In the genomic region with DNA sequence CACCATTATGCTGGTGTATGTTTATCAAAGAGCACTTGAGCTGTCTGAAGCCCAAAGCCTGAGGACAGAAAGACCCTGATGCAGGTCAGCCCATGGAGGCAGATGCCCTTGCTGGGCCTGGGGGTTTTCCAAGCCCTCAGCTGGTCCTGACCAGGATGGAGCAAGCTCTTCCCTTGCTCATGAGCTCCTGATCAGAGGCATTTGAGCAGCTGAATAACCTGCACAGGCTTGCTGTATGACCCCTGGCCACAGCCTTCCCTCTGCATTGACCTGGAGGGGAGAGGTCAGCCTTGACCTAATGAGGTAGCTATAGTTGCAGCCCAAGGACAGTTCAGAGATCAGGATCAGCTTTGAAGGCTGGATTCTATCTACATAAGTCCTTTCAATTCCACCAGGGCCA, we compare ENCODE assay signal across 19 cellular contexts. TPM values are rescaled to one million over a fixed set of nuclear protein-coding genes. Genes with fewer than 3 reads are reported as not detected.
DNase-seq lines count a peak whose midpoint lies in the region; ATAC-seq and TF ChIP-seq lines count a peak whose summit lies in the region.
"Had no signal": no experiment of that assay in that cellular context is flagged by ENCODE, and none has a peak within 500 bp of the region (broad histone marks: within the 10 kb centered on the region; RNA-seq: fewer than 3 reads in every experiment).

No MANE protein-coding gene starts in this region.

- H3K27ac Mint-ChIP-seq in activated naive CD4-positive, alpha-beta T cell treated with anti-CD3 and anti-CD28 coated beads, Interleukin-2, amount 10 ng/mL, durations not matched to agents 7 days and 5 days: no peak overlapping the region
- no peak overlapping the region for H3K27ac Mint-ChIP-seq in activated B cell treated with CpG ODN at 0.5 μM for 24 hours
- H3K27ac Mint-ChIP-seq: immature natural killer cell, T-helper 17 cell had no signal

- DNase-seq in activated naive CD4-positive, alpha-beta T cell treated with anti-CD3 and anti-CD28 coated beads, Interleukin-2, amount 10 ng/mL, durations not matched to agents 7 days and 5 days: peak; percentile 6
- DNase-seq in activated naive CD4-positive, alpha-beta T cell treated with Interleukin-2 at 50 U/mL for 16 hours: no peak
- peak; percentile 7 for DNase-seq in activated B cell treated with CpG ODN at 0.5 μM for 24 hours
- peak; percentile 19 for DNase-seq in left lobe of liver (ENCODE audit: low spot score)
- peak; percentile 14 for DNase-seq in stimulated activated CD8-positive, alpha-beta memory T cell treated with anti-CD3 and anti-CD28 coated beads, Interleukin-4, amount 100 ng/mL, for 48 hours
- DNase-seq in effector CD4-positive, alpha-beta T cell: no peak
- DNase-seq: activated naive CD4-positive, alpha-beta T cell; DMS153; immature natural killer cell; NCI-H1694; NCI-H2227 treated with DMSO at 0.1 percent for 48 hours; PC-9; small intestine had no signal

- no peak for TF ChIP-seq CTCF in activated B cell treated with CpG ODN at 0.5 μM for 24 hours (IDR thresholded peaks at IDR 0.05)

- H3K4me3 Mint-ChIP-seq in activated naive CD4-positive, alpha-beta T cell treated with anti-CD3 and anti-CD28 coated beads, Interleukin-2, amount 10 ng/mL, durations not matched to agents 7 days and 5 days: no peak overlapping the region
- H3K4me3 Mint-ChIP-seq in activated B cell treated with CpG ODN at 0.5 μM for 24 hours: no peak overlapping the region
- H3K4me3 Mint-ChIP-seq: immature natural killer cell, T-helper 17 cell had no signal

- peaks cover 6% of the 10 kb centered on the region for H3K9me3 Mint-ChIP-seq in activated naive CD4-positive, alpha-beta T cell treated with anti-CD3 and anti-CD28 coated beads, Interleukin-2, amount 10 ng/mL, durations not matched to agents 7 days and 5 days
- no peaks in the 10 kb centered on the region for H3K9me3 Mint-ChIP-seq in activated B cell treated with CpG ODN at 0.5 μM for 24 hours
- H3K9me3 Mint-ChIP-seq: immature natural killer cell had no signal

- no peaks in the 10 kb centered on the region for H3K36me3 Mint-ChIP-seq in activated naive CD4-positive, alpha-beta T cell treated with anti-CD3 and anti-CD28 coated beads, Interleukin-2, amount 10 ng/mL, durations not matched to agents 7 days and 5 days
- no peaks in the 10 kb centered on the region for H3K36me3 Mint-ChIP-seq in activated B cell treated with CpG ODN at 0.5 μM for 24 hours (ENCODE audit: low read depth)
- H3K36me3 Mint-ChIP-seq: immature natural killer cell had no signal

- no peaks in the 10 kb centered on the region for H3K27me3 Mint-ChIP-seq in activated naive CD4-positive, alpha-beta T cell treated with anti-CD3 and anti-CD28 coated beads, Interleukin-2, amount 10 ng/mL, durations not matched to agents 7 days and 5 days
- H3K27me3 Mint-ChIP-seq in activated B cell treated with CpG ODN at 0.5 μM for 24 hours: peaks cover 2% of the 10 kb centered on the region

- ATAC-seq in activated B cell treated with CpG ODN at 0.5 μM for 24 hours (ENCODE audit: low read depth) (no peak), left lobe of liver (no peak), GM21515 (IDR thresholded peaks at IDR 0.05; ENCODE audit: unreplicated experiment) (no peak), HG03108 (IDR thresholded peaks at IDR 0.05; ENCODE audit: unreplicated experiment) (no peak)
- ATAC-seq: K562, lower lobe of right lung, T-helper 17 cell had no signal

- CTCF ChIA-PET in activated naive CD4-positive, alpha-beta T cell treated with anti-CD3 and anti-CD28 coated beads, Interleukin-2, amount 10 ng/mL, durations not matched to agents 7 days and 5 days (lab: Charles Lee): interaction anchor here (1.5 kb wide), 1 partner anchor 14 kb away, joined by 4 read pairs; no protein-coding TSS in a partner anchor
- CTCF ChIA-PET in activated B cell treated with CpG ODN at 0.5 μM for 24 hours (lab: Charles Lee): no interaction called here

- POLR2A ChIA-PET in activated B cell treated with CpG ODN at 0.5 μM for 24 hours (lab: Charles Lee): no interaction called here

- H3K4me1 Mint-ChIP-seq in activated naive CD4-positive, alpha-beta T cell treated with anti-CD3 and anti-CD28 coated beads, Interleukin-2, amount 10 ng/mL, durations not matched to agents 7 days and 5 days: no peaks in the 10 kb centered on the region
- H3K4me1 Mint-ChIP-seq in activated B cell treated with CpG ODN at 0.5 μM for 24 hours: no peaks in the 10 kb centered on the region
- H3K4me1 Mint-ChIP-seq: immature natural killer cell, T-helper 17 cell had no signal

- intact Hi-C loops in activated B cell treated with CpG ODN at 0.5 μM for 24 hours (cut with micrococcal nuclease): no loop called here

RNA-seq across cellular contexts. Expression of a gene that starts 13.0 kb away (rescaled TPM):
- total RNA-seq in activated B cell treated with CpG ODN at 0.5 μM for 24 hours: 0.44 TPM in 1 of 2 replicates, not detected in the other
- 16.6 TPM for total RNA-seq in left lobe of liver

RNA-seq across cellular contexts. Expression of a gene that starts 39.1 kb away (rescaled TPM):
- total RNA-seq in activated B cell treated with CpG ODN at 0.5 μM for 24 hours (not detected in 2 replicates), left lobe of liver (0.83 TPM)
- total RNA-seq: K562, lower lobe of right lung, PC-9, SJSA1, T-helper 17 cell had no signal

Comparison
In these comparisons a context has a peak if more than half of its experiments do, and no peak if none do; other contexts are left out.
1. DNase-seq: peak in activated naive CD4-positive, alpha-beta T cell treated with anti-CD3 and anti-CD28 coated beads, Interleukin-2, amount 10 ng/mL, durations not matched to agents 7 days and 5 days (single experiment), activated B cell treated with CpG ODN at 0.5 μM for 24 hours (single experiment), left lobe of liver (single experiment) and stimulated activated CD8-positive, alpha-beta memory T cell treated with anti-CD3 and anti-CD28 coated beads, Interleukin-4, amount 100 ng/mL, for 48 hours (single experiment); none in activated naive CD4-positive, alpha-beta T cell treated with Interleukin-2 at 50 U/mL for 16 hours (single experiment) and effector CD4-positive, alpha-beta T cell (single experiment).
2. RNA of a gene that starts 13.0 kb away (total RNA-seq): 16.6 TPM in left lobe of liver (single experiment); 0.44 TPM in activated B cell treated with CpG ODN at 0.5 μM for 24 hours; every median in the first group is over 10 times any median in the second.